Comparison of ENCODE assay signal across 18 cellular contexts in the genomic region with DNA sequence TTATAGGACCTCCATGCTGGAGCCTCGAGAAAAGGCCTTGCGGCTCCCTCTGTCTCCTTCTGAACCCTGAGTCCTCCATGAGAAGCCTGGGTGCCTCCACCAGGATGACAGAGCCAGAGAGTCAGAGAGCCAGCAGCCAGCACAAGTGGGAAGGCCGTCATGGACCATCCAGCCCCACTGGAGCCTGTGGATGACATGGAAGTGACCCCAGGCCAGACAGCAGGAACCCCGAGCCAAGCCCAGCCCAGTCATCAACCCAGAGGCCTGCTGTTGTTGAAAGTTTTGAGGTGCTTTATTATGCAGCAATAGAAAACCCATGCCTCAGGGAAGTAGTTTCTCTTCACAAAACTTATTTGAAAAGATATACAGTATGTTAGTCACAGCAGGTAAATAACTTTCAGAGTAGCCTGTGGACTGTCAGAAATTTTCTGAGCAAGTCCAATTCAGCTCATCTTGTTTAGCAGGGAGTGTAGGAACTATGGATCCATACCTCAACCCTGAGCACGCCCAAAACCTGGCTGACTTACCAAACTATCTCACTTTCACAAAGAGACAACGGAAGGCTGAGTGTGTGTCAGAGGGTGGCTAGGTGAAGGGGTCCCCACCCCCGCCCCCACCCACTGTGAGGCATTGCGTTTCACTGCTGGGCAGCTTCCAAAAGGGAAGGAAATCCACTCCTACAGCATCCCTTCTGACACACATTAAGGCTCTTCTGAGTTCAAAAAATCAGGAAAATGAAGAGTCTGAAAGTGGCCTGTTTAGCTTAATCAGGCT.
DNase-seq lines count a peak whose midpoint lies in the region; ATAC-seq and TF ChIP-seq lines count a peak whose summit lies in the region.
"Had no signal": no experiment of that assay in that cellular context is flagged by ENCODE, and none has a peak within 500 bp of the region (broad histone marks: within the 10 kb centered on the region; RNA-seq: fewer than 3 reads in every experiment).

No MANE protein-coding gene starts in this region.

- CTCF ChIA-PET in OCI-LY7 (lab: Charles Lee; ENCODE audit: unreplicated experiment) = no interaction called here

- DNase-seq in CD1c-positive myeloid dendritic cell (ENCODE audit: extremely low spot score) = peak; percentile 48
- peak; percentile 27 for DNase-seq in MG63
- peak; percentile 24 to 54 for DNase-seq in dermis microvascular lymphatic vessel endothelial cell (ENCODE audit: low read depth in 2 of 2)
- no peak for DNase-seq in left lobe of liver (ENCODE audit: low spot score)
- DNase-seq in OCI-LY7 (ENCODE audit: low spot score) = no peak
- DNase-seq in activated CD8-positive, alpha-beta memory T cell treated with anti-CD3 and anti-CD28 coated beads, Interleukin-2, amount 50 U/mL, for 48 hours = no peak
- DNase-seq in NCI-H524 (lab: John Stamatoyannopoulos, UW) = no peak
- DNase-seq: activated CD4-positive, alpha-beta T cell treated with anti-CD3 and anti-CD28 coated beads for 4 hours; Calu3; mucosa of descending colon; NCI-H1436 treated with DMSO at 0.1 percent for 48 hours; NCI-H2227 treated with DMSO at 0.1 percent for 48 hours; SJCRH30; small intestine had no signal

- POLR2A ChIA-PET in OCI-LY7 (lab: Charles Lee) = interaction anchor here (0.9 kb wide), 1 partner anchor 12 kb away, joined by 5 read pairs; no protein-coding TSS in a partner anchor

- peaks cover 3% of the 10 kb centered on the region for H3K9me3 ChIP-seq in MG63
- no peaks in the 10 kb centered on the region for H3K9me3 ChIP-seq in OCI-LY7 (ENCODE audit: low read length)
- H3K9me3 ChIP-seq: mucosa of descending colon, SJCRH30, upper lobe of left lung had no signal

- no peaks in the 10 kb centered on the region for H3K79me2 ChIP-seq in OCI-LY7 (ENCODE audit: insufficient read depth, low read depth, low read length)

- H3K4me2 ChIP-seq in OCI-LY7 (ENCODE audit: low read length) = no peak overlapping the region

- H3K27me3 ChIP-seq in MG63 = no peaks in the 10 kb centered on the region
- H3K27me3 ChIP-seq: cardiac muscle cell, SJCRH30, upper lobe of left lung had no signal

- no TSS peak for BruUV-seq in OCI-LY7 (replicated peaks; lab: Mats Ljungman, UMichigan)

- intact Hi-C loops in OCI-LY7 (cut with micrococcal nuclease; ENCODE audit: unreplicated experiment) = no loop called here

- no peaks in the 10 kb centered on the region for H4K20me1 ChIP-seq in OCI-LY7 (ENCODE audit: insufficient read depth, low read length)

- H2AFZ ChIP-seq in OCI-LY7 (ENCODE audit: low read length) = no peak overlapping the region

- no peaks in the 10 kb centered on the region for H3K9me2 ChIP-seq in OCI-LY7 (ENCODE audit: insufficient read depth, low read length)

- H3K4me3 ChIP-seq in MG63 = no peak overlapping the region
- no peak overlapping the region for H3K4me3 ChIP-seq in OCI-LY7 (ENCODE audit: low read depth, low read length, poor library complexity, severe bottlenecking)
- H3K4me3 ChIP-seq: cardiac muscle cell, mucosa of descending colon, SJCRH30, upper lobe of left lung had no signal

- peak; percentile 28 for ATAC-seq in left lobe of liver
- no peak for ATAC-seq in HG03025 (IDR thresholded peaks at IDR 0.05; ENCODE audit: low FRiP score, unreplicated experiment)
- ATAC-seq: mucosa of descending colon; stimulated activated memory B cell treated with anti-CD40 and anti-IgM and Interleukin-4, amounts not matched to agents 10 μg/mL and 1 μg/mL and 100 μg/mL, for 72 hours had no signal

- H3K27ac ChIP-seq in OCI-LY7 (ENCODE audit: low read depth, low read length, poor library complexity, severe bottlenecking) = no peak overlapping the region
- H3K27ac ChIP-seq: cardiac muscle cell, SJCRH30, upper lobe of left lung had no signal

- H3K36me3 ChIP-seq in MG63 = no peaks in the 10 kb centered on the region
- H3K36me3 ChIP-seq in OCI-LY7 (ENCODE audit: insufficient read depth, low read length) = no peaks in the 10 kb centered on the region
- H3K36me3 ChIP-seq: cardiac muscle cell, SJCRH30, upper lobe of left lung had no signal

- TF ChIP-seq CTCF in OCI-LY7 (conservative IDR thresholded peaks at IDR 0.05; ENCODE audit: low read length) = no peak

- H3K4me1 ChIP-seq in OCI-LY7 (ENCODE audit: insufficient read depth, low read length, poor library complexity, severe bottlenecking) = peaks cover 7% of the 10 kb centered on the region

Comparison
In these comparisons a context has a peak if more than half of its experiments do, and no peak if none do; other contexts are left out.
1. DNase-seq: peak in CD1c-positive myeloid dendritic cell (single experiment), MG63 (single experiment) and dermis microvascular lymphatic vessel endothelial cell (2 of 2); none in left lobe of liver (single experiment), OCI-LY7 (single experiment), activated CD8-positive, alpha-beta memory T cell treated with anti-CD3 and anti-CD28 coated beads, Interleukin-2, amount 50 U/mL, for 48 hours (single experiment) and NCI-H524 (0 of 2).